ENCODE assay signal across 24 cellular contexts in the genomic region with DNA sequence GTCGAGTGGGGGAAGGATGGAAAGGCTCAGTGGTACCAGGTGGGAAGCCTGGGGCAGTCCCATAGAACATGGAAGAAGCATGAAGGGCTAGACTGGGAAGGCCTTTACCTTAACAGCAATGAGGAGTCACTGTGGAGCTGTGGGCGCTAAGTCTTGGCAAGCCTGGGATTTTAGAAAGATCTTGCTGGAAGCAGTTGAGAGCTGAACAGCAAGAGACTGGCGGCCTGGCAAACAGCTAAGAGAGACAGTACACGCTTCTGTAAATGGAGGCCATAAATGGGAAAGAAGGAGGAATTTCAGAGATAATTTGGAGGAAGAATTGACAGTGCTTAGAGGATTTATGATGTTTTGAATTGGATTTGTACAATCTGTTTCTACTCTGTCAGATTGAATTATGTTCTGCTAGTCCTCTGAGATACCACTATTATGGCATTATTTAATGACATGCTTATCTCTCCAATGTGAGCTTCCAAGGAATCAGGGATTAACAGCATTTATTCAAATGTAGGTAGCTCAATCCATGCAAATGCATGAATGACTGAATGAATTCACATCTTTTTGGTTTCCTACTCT. TPM values are rescaled to one million over a fixed set of nuclear protein-coding genes. Genes with fewer than 3 reads are reported as not detected.
A peak's percentile ranks its signal among the peaks of the same experiment; 100 is the strongest.
DNase-seq lines count a peak whose midpoint lies in the region; ATAC-seq, FAIRE-seq and TF ChIP-seq lines count a peak whose summit lies in the region.
"Had no signal": no experiment of that assay in that cellular context is flagged by ENCODE, and none has a peak within 500 bp of the region (broad histone marks: within the 10 kb centered on the region; RNA-seq: fewer than 3 reads in every experiment).

No MANE protein-coding gene starts in this region.

- no peaks in the 10 kb centered on the region for H3K36me3 Mint-ChIP-seq in T-helper 2 cell treated with Interferon-gamma antibody and Interleukin-4, amounts not matched to agents 5 μg/mL and 100 μg/mL, for 36 hours (ENCODE audit: low read depth)
- H3K36me3 Mint-ChIP-seq: activated CD8-positive, alpha-beta memory T cell treated with anti-CD3 and anti-CD28 coated beads, Interleukin-2, amount 10 ng/mL, durations not matched to agents 7 days and 5 days; activated naive CD8-positive, alpha-beta T cell treated with anti-CD3 and anti-CD28 coated beads, Interleukin-2, amount 10 ng/mL, durations not matched to agents 7 days and 5 days; CD8-positive, alpha-beta T cell had no signal

- H3K27me3 ChIP-seq in BLaER1, result no peaks in the 10 kb centered on the region
- H3K27me3 ChIP-seq in Loucy (ENCODE audit: insufficient read depth, low read length, poor library complexity, severe bottlenecking), result no peaks in the 10 kb centered on the region
- H3K27me3 ChIP-seq in endothelial cell of umbilical vein (ENCODE audit: control insufficient read depth in 2 of 2, insufficient read depth in 2 of 2, low read length in 2 of 2), result no peaks in the 10 kb centered on the region
- H3K27me3 ChIP-seq in rectal smooth muscle tissue (ENCODE audit: control insufficient read depth, insufficient read depth, low read length), result no peaks in the 10 kb centered on the region
- H3K27me3 ChIP-seq: brain microvascular endothelial cell had no signal

- H3K27me3 Mint-ChIP-seq in T-helper 2 cell treated with Interferon-gamma antibody and Interleukin-4, amounts not matched to agents 5 μg/mL and 100 μg/mL, for 36 hours (ENCODE audit: low read depth), result peaks cover 13% of the 10 kb centered on the region
- H3K27me3 Mint-ChIP-seq: activated naive CD8-positive, alpha-beta T cell treated with anti-CD3 and anti-CD28 coated beads, Interleukin-2, amount 10 ng/mL, durations not matched to agents 7 days and 5 days; stimulated activated naive CD8-positive, alpha-beta T cell treated with anti-CD3 and anti-CD28 coated beads, Interleukin-15, Interleukin-2, amounts not matched to agents 100 ng/mL and 50 ng/mL, for 24 hours had no signal

- H3F3A ChIP-seq in Loucy (ENCODE audit: low read depth), result no peaks in the 10 kb centered on the region

- TF ChIP-seq POLR2A in endothelial cell of umbilical vein (IDR thresholded peaks at IDR 0.05; ENCODE audit: low read depth, low read length), result no peak

- H3K4me1 ChIP-seq in BLaER1 (peaks cover 93% of the 10 kb centered on the region), Loucy (ENCODE audit: insufficient read depth, low read length, poor library complexity, severe bottlenecking) (peaks cover 88% of the 10 kb centered on the region), endothelial cell of umbilical vein (ENCODE audit: control insufficient read depth, extremely low read depth, insufficient read depth, low read length) (peaks cover 75% of the 10 kb centered on the region), rectal smooth muscle tissue (ENCODE audit: control insufficient read depth, insufficient read depth, low read length) (peaks cover 31% of the 10 kb centered on the region)

- DNase-seq in endothelial cell of umbilical vein (ENCODE audit: low read depth, low spot score), result peak; percentile 29
- no peak for DNase-seq in T-helper 2 cell treated with Interferon-gamma antibody and Interleukin-4, amounts not matched to agents 5 μg/mL and 100 μg/mL, for 36 hours (ENCODE audit: low spot score)
- DNase-seq in T1000 (lab: John Stamatoyannopoulos, UW), result no peak
- DNase-seq in SKM-1 treated with dmso at 0.1 percent for 144 hours (lab: John Stamatoyannopoulos, UW; ENCODE audit: unreplicated experiment), result no peak
- DNase-seq: activated CD4-positive, alpha-beta T cell treated with anti-CD3 and anti-CD28 coated beads for 4 hours; activated CD8-positive, alpha-beta memory T cell treated with anti-CD3 and anti-CD28 coated beads, Interleukin-2, amount 10 ng/mL, durations not matched to agents 7 days and 5 days; activated naive CD8-positive, alpha-beta T cell treated with anti-CD3 and anti-CD28 coated beads, Interleukin-2, amount 10 ng/mL, durations not matched to agents 7 days and 5 days; brain microvascular endothelial cell; CD8-positive, alpha-beta T cell; GM23248; Kasumi-1; lower lobe of right lung; NCI-H1092 treated with DMSO at 0.1 percent for 48 hours; NCI-H2081; NCI-H748 treated with DMSO at 0.1 percent for 48 hours; PC-9 had no signal

- H3K36me3 ChIP-seq in BLaER1, result no peaks in the 10 kb centered on the region
- H3K36me3 ChIP-seq in Loucy (ENCODE audit: insufficient read depth, low read length), result no peaks in the 10 kb centered on the region
- H3K36me3 ChIP-seq in endothelial cell of umbilical vein (ENCODE audit: control insufficient read depth in 2 of 2, extremely low read depth in 1 of 2, insufficient read depth in 2 of 2, low read length in 2 of 2), result no peaks in the 10 kb centered on the region
- H3K36me3 ChIP-seq in rectal smooth muscle tissue (ENCODE audit: control insufficient read depth, insufficient read depth, low read length), result no peaks in the 10 kb centered on the region
- H3K36me3 ChIP-seq: brain microvascular endothelial cell, lower lobe of right lung had no signal

- H3K4me3 ChIP-seq in BLaER1, result peak overlapping the region; percentile 11; the same call in 1 of the 2 replicates
- peak overlapping the region; percentile 56 for H3K4me3 ChIP-seq in Loucy (ENCODE audit: low read length, poor library complexity, severe bottlenecking)
- no peak overlapping the region for H3K4me3 ChIP-seq in endothelial cell of umbilical vein (replicated peaks in 1 of 3; ENCODE audit: insufficient read depth in 1 of 3, low read depth in 1 of 3, low read length in 3 of 3)
- no peak overlapping the region for H3K4me3 ChIP-seq in rectal smooth muscle tissue (ENCODE audit: low read length)
- H3K4me3 ChIP-seq: GM23248, lower lobe of right lung, PC-9 had no signal

- no TSS peak for BruUV-seq in endothelial cell of umbilical vein (replicated peaks; lab: Mats Ljungman, UMichigan)

- H4K20me1 ChIP-seq in BLaER1, result no peaks in the 10 kb centered on the region
- no peaks in the 10 kb centered on the region for H4K20me1 ChIP-seq in Loucy (ENCODE audit: insufficient read depth, low read length, poor library complexity, severe bottlenecking)
- no peaks in the 10 kb centered on the region for H4K20me1 ChIP-seq in endothelial cell of umbilical vein (replicated peaks; ENCODE audit: control insufficient read depth, extremely low read depth, insufficient read depth, low read length)

- intact Hi-C loops in endothelial cell of umbilical vein (cut with micrococcal nuclease), result no loop called here

- no peaks in the 10 kb centered on the region for H3K9me2 ChIP-seq in Loucy (replicated peaks; ENCODE audit: low read depth, low read length)

- H3K9ac ChIP-seq in BLaER1 (no peak overlapping the region), Loucy (ENCODE audit: low read depth, low read length, poor library complexity, severe bottlenecking) (peak overlapping the region; percentile 62), endothelial cell of umbilical vein (replicated peaks; ENCODE audit: extremely low read depth, insufficient read depth, low read length) (peak overlapping the region; percentile 96), rectal smooth muscle tissue (ENCODE audit: low read length) (no peak overlapping the region)
- H3K9ac ChIP-seq: GM23248, parathyroid adenoma had no signal

- no peak for ATAC-seq in GM21786 (IDR thresholded peaks at IDR 0.05; ENCODE audit: unreplicated experiment)
- ATAC-seq: activated CD8-positive, alpha-beta memory T cell treated with anti-CD3 and anti-CD28 coated beads, Interleukin-2, amount 10 ng/mL, durations not matched to agents 7 days and 5 days; CD8-positive, alpha-beta T cell; lower lobe of right lung had no signal

- no peaks in the 10 kb centered on the region for H3K9me3 Mint-ChIP-seq in T-helper 2 cell treated with Interferon-gamma antibody and Interleukin-4, amounts not matched to agents 5 μg/mL and 100 μg/mL, for 36 hours
- H3K9me3 Mint-ChIP-seq: activated naive CD8-positive, alpha-beta T cell treated with anti-CD3 and anti-CD28 coated beads, Interleukin-2, amount 10 ng/mL, durations not matched to agents 7 days and 5 days; CD8-positive, alpha-beta T cell; stimulated activated naive CD8-positive, alpha-beta T cell treated with anti-CD3 and anti-CD28 coated beads, Interleukin-15, Interleukin-2, amounts not matched to agents 100 ng/mL and 50 ng/mL, for 24 hours had no signal

- no peaks in the 10 kb centered on the region for H3K9me3 ChIP-seq in BLaER1
- no peaks in the 10 kb centered on the region for H3K9me3 ChIP-seq in Loucy (ENCODE audit: insufficient read depth, low read depth, low read length)
- H3K9me3 ChIP-seq in endothelial cell of umbilical vein (replicated peaks; ENCODE audit: control insufficient read depth, insufficient read depth, low read length), result no peaks in the 10 kb centered on the region
- H3K9me3 ChIP-seq: lower lobe of right lung had no signal

- dilution Hi-C loops in endothelial cell of umbilical vein (cut with MboI; ENCODE audit: extremely low pct_ligation_motif_present, low sequenced_read_pairs), result no loop called here

- TF ChIP-seq CTCF in Loucy (conservative IDR thresholded peaks at IDR 0.05; ENCODE audit: low read length) (no peak), endothelial cell of umbilical vein (IDR thresholded peaks at IDR 0.05; ENCODE audit: extremely low read depth in 1 of 2, insufficient read depth in 1 of 2, low read depth in 1 of 2, low read length in 2 of 2) (no peak)

- no peak for FAIRE-seq in endothelial cell of umbilical vein (lab: Jason Lieb, UNC)
- FAIRE-seq: urothelium cell line had no signal

- H3K27ac ChIP-seq in BLaER1 (peak overlapping the region; percentile 95), endothelial cell of umbilical vein (ENCODE audit: insufficient read depth, low read depth, low read length) (peak overlapping the region; percentile 100), rectal smooth muscle tissue (ENCODE audit: low read depth, low read length) (peak overlapping the region; percentile 79)
- H3K27ac ChIP-seq: brain microvascular endothelial cell, GM23248, parathyroid adenoma had no signal

- H3K4me1 Mint-ChIP-seq in T-helper 2 cell treated with Interferon-gamma antibody and Interleukin-4, amounts not matched to agents 5 μg/mL and 100 μg/mL, for 36 hours (ENCODE audit: low read depth), result peaks cover 7% of the 10 kb centered on the region

- CTCF ChIA-PET in endothelial cell of umbilical vein (lab: Charles Lee), result interaction anchor here (0.6 to 4.1 kb wide), 11 partner anchors 9 to 265 kb away, joined by 3 to 19 read pairs (median 4); no protein-coding TSS in a partner anchor

- H2AFZ ChIP-seq in Loucy (ENCODE audit: low read length) (0 out of 2 replicates have a peak overlapping the region, but pooled peaks have one; percentile 48), endothelial cell of umbilical vein (ENCODE audit: low read depth, low read length) (no peak overlapping the region)
- H2AFZ ChIP-seq: GM23248, parathyroid adenoma, PC-9 had no signal

- POLR2A ChIA-PET in endothelial cell of umbilical vein (lab: Charles Lee), result interaction anchor here (1.4 kb wide), 1 partner anchor 25 kb away, joined by 5 read pairs; no protein-coding TSS in a partner anchor

- no peak overlapping the region for H3K27ac Mint-ChIP-seq in T-helper 2 cell treated with Interferon-gamma antibody and Interleukin-4, amounts not matched to agents 5 μg/mL and 100 μg/mL, for 36 hours
- H3K27ac Mint-ChIP-seq: activated CD8-positive, alpha-beta memory T cell treated with anti-CD3 and anti-CD28 coated beads, Interleukin-2, amount 10 ng/mL, durations not matched to agents 7 days and 5 days; activated naive CD8-positive, alpha-beta T cell treated with anti-CD3 and anti-CD28 coated beads, Interleukin-2, amount 10 ng/mL, durations not matched to agents 7 days and 5 days; CD8-positive, alpha-beta T cell; stimulated activated naive CD8-positive, alpha-beta T cell treated with anti-CD3 and anti-CD28 coated beads, Interleukin-15, Interleukin-2, amounts not matched to agents 100 ng/mL and 50 ng/mL, for 24 hours had no signal

- no peaks in the 10 kb centered on the region for H3K9me1 ChIP-seq in endothelial cell of umbilical vein (replicated peaks; ENCODE audit: control insufficient read depth, extremely low read depth, insufficient read depth, low read length)

- H3K79me2 ChIP-seq in Loucy (ENCODE audit: insufficient read depth, low read length), result peaks cover 7% of the 10 kb centered on the region; the same call in 1 of the 2 replicates
- no peaks in the 10 kb centered on the region for H3K79me2 ChIP-seq in endothelial cell of umbilical vein (ENCODE audit: control insufficient read depth, insufficient read depth, low read length)
- H3K79me2 ChIP-seq: parathyroid adenoma had no signal

- no peak overlapping the region for H3K4me3 Mint-ChIP-seq in T-helper 2 cell treated with Interferon-gamma antibody and Interleukin-4, amounts not matched to agents 5 μg/mL and 100 μg/mL, for 36 hours
- H3K4me3 Mint-ChIP-seq: activated CD8-positive, alpha-beta memory T cell treated with anti-CD3 and anti-CD28 coated beads, Interleukin-2, amount 10 ng/mL, durations not matched to agents 7 days and 5 days; activated naive CD8-positive, alpha-beta T cell treated with anti-CD3 and anti-CD28 coated beads, Interleukin-2, amount 10 ng/mL, durations not matched to agents 7 days and 5 days; CD8-positive, alpha-beta T cell; stimulated activated naive CD8-positive, alpha-beta T cell treated with anti-CD3 and anti-CD28 coated beads, Interleukin-15, Interleukin-2, amounts not matched to agents 100 ng/mL and 50 ng/mL, for 24 hours had no signal

- H3K4me2 ChIP-seq in BLaER1, result peak overlapping the region; percentile 91
- peak overlapping the region; percentile 55 for H3K4me2 ChIP-seq in Loucy (ENCODE audit: low read depth, low read length, poor library complexity, severe bottlenecking)
- no peak overlapping the region for H3K4me2 ChIP-seq in endothelial cell of umbilical vein (ENCODE audit: insufficient read depth, low read length)
- H3K4me2 ChIP-seq: PC-9 had no signal

RNA-seq across cellular contexts. Expression of gene ABCA4, which starts 50.1 kb away (rescaled TPM):
- total RNA-seq in endothelial cell of umbilical vein, result 4.9 and 5.0 TPM in 2 replicates
- 2.3 and 2.5 TPM in 2 replicates for polyA plus RNA-seq in endothelial cell of umbilical vein
- polyA plus RNA-seq in endothelial cell of umbilical vein (2011; cell fraction: cytosol; rRNA removed), result 1.1 TPM in 2 replicates
- polyA plus RNA-seq in endothelial cell of umbilical vein (2011; cell fraction: nucleus; rRNA removed), result 8.9 and 12.1 TPM in 2 replicates
- polyA plus RNA-seq in endothelial cell of umbilical vein (2012), result 2.0 and 5.2 TPM in 2 replicates
- polyA minus RNA-seq in endothelial cell of umbilical vein, result 3.4 and 5.3 TPM in 2 replicates
- 3.3 TPM for polyA minus RNA-seq in endothelial cell of umbilical vein (2011; cell fraction: cytosol; rRNA and poly(A)+ RNA removed)
- 9.0 and 9.1 TPM in 2 replicates for polyA minus RNA-seq in endothelial cell of umbilical vein (2011; cell fraction: nucleus; rRNA and poly(A)+ RNA removed)
- total RNA-seq: activated CD8-positive, alpha-beta memory T cell treated with anti-CD3 and anti-CD28 coated beads, Interleukin-2, amount 10 ng/mL, durations not matched to agents 7 days and 5 days; activated naive CD8-positive, alpha-beta T cell treated with anti-CD3 and anti-CD28 coated beads, Interleukin-2, amount 10 ng/mL, durations not matched to agents 7 days and 5 days; CD8-positive, alpha-beta T cell; SK-MEL-5 had no signal

Comparison
In these comparisons a context has a peak if more than half of its experiments do, and no peak if none do; other contexts are left out.
1. H3K4me3 ChIP-seq: peak in BLaER1 (single experiment) and Loucy (single experiment); none in endothelial cell of umbilical vein (0 of 3) and rectal smooth muscle tissue (single experiment).
2. H3K9ac ChIP-seq: peak in Loucy (single experiment) and endothelial cell of umbilical vein (single experiment); none in BLaER1 (single experiment) and rectal smooth muscle tissue (single experiment).
3. Peak in every context shown above with its lines, with median percentiles within 50 percentile points of each other: H3K27ac ChIP-seq.